Comparison of ENCODE assay signal across 10 cellular contexts in the genomic region with DNA sequence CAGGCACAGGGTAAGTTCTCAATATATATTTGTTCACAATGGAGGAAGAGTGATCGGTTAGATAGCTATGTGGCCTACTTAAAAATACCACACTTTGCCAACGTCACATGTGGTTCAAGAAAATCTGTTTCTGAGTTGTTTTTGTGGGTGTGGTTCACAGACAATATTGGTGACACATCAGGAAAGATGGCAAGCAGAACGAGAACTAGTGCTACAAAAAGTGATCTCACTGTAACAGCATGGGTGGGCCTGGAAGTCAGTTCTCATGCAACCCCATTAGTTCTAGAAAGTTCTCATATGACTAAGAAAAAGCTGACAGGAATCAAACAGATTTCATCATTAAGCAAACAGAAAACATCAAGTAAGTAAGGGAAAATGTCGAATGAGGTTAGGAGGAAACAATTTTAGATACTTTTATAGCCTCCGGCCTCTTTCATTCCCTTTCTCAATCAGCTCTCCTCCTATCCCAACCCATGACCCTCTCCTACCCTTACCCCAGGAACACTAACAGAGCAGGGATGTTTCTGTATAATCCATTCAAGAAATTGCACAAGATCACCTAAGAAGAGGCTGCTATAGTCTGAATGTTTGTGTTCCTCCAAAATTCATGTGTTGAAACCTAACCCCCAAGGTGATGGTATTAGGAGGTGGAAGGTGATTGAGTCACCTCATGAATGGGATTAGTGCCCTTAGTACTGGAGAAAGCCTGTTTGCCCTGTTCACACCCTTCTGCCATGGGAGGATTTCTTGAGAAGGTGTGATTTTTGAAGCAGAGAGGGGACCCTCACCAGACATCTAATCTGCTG. TPM values are rescaled to one million over a fixed set of nuclear protein-coding genes. Genes with fewer than 3 reads are reported as not detected.
DNase-seq lines count a peak whose midpoint lies in the region; ATAC-seq and TF ChIP-seq lines count a peak whose summit lies in the region.
"Had no signal": no experiment of that assay in that cellular context is flagged by ENCODE, and none has a peak within 500 bp of the region (broad histone marks: within the 10 kb centered on the region; RNA-seq: fewer than 3 reads in every experiment).

No MANE protein-coding gene starts in this region.

- H3K4me1 ChIP-seq in hepatocyte (ENCODE audit: insufficient read depth) (peaks cover 17% of the 10 kb centered on the region), upper lobe of left lung (peaks cover 13 to 23% (median 14%) of the 10 kb centered on the region in 4 donors)

- no peak for TF ChIP-seq POLR2A in upper lobe of left lung (IDR thresholded peaks at IDR 0.05)

- no peaks in the 10 kb centered on the region for H3K4me1 Mint-ChIP-seq in activated naive CD4-positive, alpha-beta T cell treated with anti-CD3 and anti-CD28 coated beads, Interleukin-2, amount 10 ng/mL, durations not matched to agents 7 days and 5 days

- no peak overlapping the region for H3K4me3 Mint-ChIP-seq in activated naive CD4-positive, alpha-beta T cell treated with anti-CD3 and anti-CD28 coated beads, Interleukin-2, amount 10 ng/mL, durations not matched to agents 7 days and 5 days
- H3K4me3 Mint-ChIP-seq: endodermal cell had no signal

- peak overlapping the region; percentile 81 for H3K27ac ChIP-seq in hepatocyte
- H3K27ac ChIP-seq in upper lobe of left lung: peak overlapping the region in 3 of 4 donors; percentile 19 to 50 (median 44)

- CTCF ChIA-PET in activated naive CD4-positive, alpha-beta T cell treated with anti-CD3 and anti-CD28 coated beads, Interleukin-2, amount 10 ng/mL, durations not matched to agents 7 days and 5 days (lab: Charles Lee): no interaction called here

- H2AFZ ChIP-seq in hepatocyte: no peak overlapping the region

- H3K27ac Mint-ChIP-seq in activated naive CD4-positive, alpha-beta T cell treated with anti-CD3 and anti-CD28 coated beads, Interleukin-2, amount 10 ng/mL, durations not matched to agents 7 days and 5 days: no peak overlapping the region
- H3K27ac Mint-ChIP-seq: endodermal cell had no signal

- WGBS in hepatocyte (ENCODE audit: low lambda C conversion rate, missing lambda C conversion rate): 69% methylated on average over 5 of the region's 5 CpGs
- WGBS in upper lobe of left lung, 2 donors: 51 to 54% methylated on average over 5 of the region's 5 CpGs

- no peaks in the 10 kb centered on the region for H3K79me2 ChIP-seq in hepatocyte

- no peaks in the 10 kb centered on the region for H3K9me3 Mint-ChIP-seq in activated naive CD4-positive, alpha-beta T cell treated with anti-CD3 and anti-CD28 coated beads, Interleukin-2, amount 10 ng/mL, durations not matched to agents 7 days and 5 days

- H3K27me3 ChIP-seq in hepatocyte (no peaks in the 10 kb centered on the region), upper lobe of left lung (no peaks in the 10 kb centered on the region)

- H3K9me2 ChIP-seq in hepatocyte (replicated peaks; ENCODE audit: insufficient read depth): no peaks in the 10 kb centered on the region

- H3K36me3 Mint-ChIP-seq in activated naive CD4-positive, alpha-beta T cell treated with anti-CD3 and anti-CD28 coated beads, Interleukin-2, amount 10 ng/mL, durations not matched to agents 7 days and 5 days: no peaks in the 10 kb centered on the region

- DNase-seq in activated naive CD4-positive, alpha-beta T cell treated with Interleukin-2 at 50 U/mL for 16 hours: peak; percentile 26
- no peak for DNase-seq in activated naive CD4-positive, alpha-beta T cell treated with anti-CD3 and anti-CD28 coated beads, Interleukin-2, amount 10 ng/mL, durations not matched to agents 7 days and 5 days
- DNase-seq in astrocyte of the spinal cord (ENCODE audit: low read depth, low spot score): peak; percentile 97
- DNase-seq in hepatocyte (ENCODE audit: low spot score): peak; percentile 37
- no peak for DNase-seq in upper lobe of left lung
- no peak for DNase-seq in COLO668 (lab: John Stamatoyannopoulos, UW; ENCODE audit: unreplicated experiment)
- DNase-seq: endodermal cell, KG1 had no signal

- no peak overlapping the region for H3K4me2 ChIP-seq in hepatocyte

- TF ChIP-seq CTCF in astrocyte of the spinal cord (IDR thresholded peaks at IDR 0.05; ENCODE audit: low read depth, low read length) (no peak), hepatocyte (IDR thresholded peaks at IDR 0.05; ENCODE audit: poor library complexity) (no peak), upper lobe of left lung (IDR thresholded peaks at IDR 0.05) (no peak)

- no peaks in the 10 kb centered on the region for H3K36me3 ChIP-seq in hepatocyte (replicated peaks; ENCODE audit: insufficient read depth, low read depth)
- H3K36me3 ChIP-seq in upper lobe of left lung: no peaks in the 10 kb centered on the region

- H3K9me3 ChIP-seq in hepatocyte (ENCODE audit: low read depth): no peaks in the 10 kb centered on the region
- H3K9me3 ChIP-seq in upper lobe of left lung: no peaks in the 10 kb centered on the region

- H4K20me1 ChIP-seq in hepatocyte (ENCODE audit: insufficient read depth, poor library complexity, severe bottlenecking): no peaks in the 10 kb centered on the region

- H3K4me3 ChIP-seq in astrocyte of the spinal cord (ENCODE audit: low read depth, low read length) (no peak overlapping the region), hepatocyte (no peak overlapping the region), upper lobe of left lung (no peak overlapping the region)

- TF ChIP-seq EP300 in upper lobe of left lung (IDR thresholded peaks at IDR 0.05): no peak

- in situ Hi-C loops in astrocyte of the spinal cord (cut with HindIII; ENCODE audit: low sequenced_read_pairs): no loop called here

- ATAC-seq in upper lobe of left lung (ENCODE audit: low FRiP score in 2 of 2) (peak; percentile 40 to 94), GM19023 (IDR thresholded peaks at IDR 0.05; ENCODE audit: unreplicated experiment) (no peak), HG02884 (IDR thresholded peaks at IDR 0.05; ENCODE audit: unreplicated experiment) (no peak)

- H3K27me3 Mint-ChIP-seq in activated naive CD4-positive, alpha-beta T cell treated with anti-CD3 and anti-CD28 coated beads, Interleukin-2, amount 10 ng/mL, durations not matched to agents 7 days and 5 days: peaks cover 12% of the 10 kb centered on the region

RNA-seq across cellular contexts. Expression of a gene that starts 15.5 kb away (rescaled TPM):
- total RNA-seq in hepatocyte (33.5 and 37.0 TPM in 2 replicates), upper lobe of left lung (100 to 1,000 TPM in 2 of 6 donors, 10 to 100 TPM in 4; 74.1 to 115 (median 94.3) TPM)
- 20.2 and 23.5 TPM in 2 replicates for polyA plus RNA-seq in hepatocyte

RNA-seq across cellular contexts. Expression of a gene that starts 52.7 kb away (rescaled TPM):
- total RNA-seq in hepatocyte (10.9 and 20.0 TPM in 2 replicates), upper lobe of left lung (10 to 100 TPM in 4 of 6 donors, 1 to 10 TPM in 2; 2.1 to 16.6 (median 14.3) TPM)
- polyA plus RNA-seq in hepatocyte: 54.4 and 54.6 TPM in 2 replicates

Comparison
In these comparisons a context has a peak if more than half of its experiments do, and no peak if none do; other contexts are left out.
1. DNase-seq: peak in activated naive CD4-positive, alpha-beta T cell treated with Interleukin-2 at 50 U/mL for 16 hours (single experiment), astrocyte of the spinal cord (single experiment) and hepatocyte (single experiment); none in activated naive CD4-positive, alpha-beta T cell treated with anti-CD3 and anti-CD28 coated beads, Interleukin-2, amount 10 ng/mL, durations not matched to agents 7 days and 5 days (single experiment), upper lobe of left lung (0 of 2) and COLO668 (single experiment).
2. ATAC-seq: peak in upper lobe of left lung (2 of 2); none in GM19023 (single experiment) and HG02884 (single experiment).